ENCODE assay signal across 31 cellular contexts in genomic region chr10:69211104-69211503, GRCh38. TPM values are rescaled to one million over a fixed set of nuclear protein-coding genes. Genes with fewer than 3 reads are reported as not detected.
"Had no signal": no experiment of that assay in that cellular context is flagged by ENCODE, and none has a peak within 500 bp of the region (broad histone marks: within the 10 kb centered on the region; RNA-seq: fewer than 3 reads in every experiment).

No MANE protein-coding gene starts in this region.

- H3K27me3 Mint-ChIP-seq: activated B cell treated with CpG ODN at 0.5 μM for 24 hours; activated CD8-positive, alpha-beta T cell treated with anti-CD3 and anti-CD28 coated beads for 36 hours; activated naive CD4-positive, alpha-beta T cell treated with anti-CD3 and anti-CD28 coated beads, Interleukin-2, amount 50 U/mL, for 24 hours; activated naive CD8-positive, alpha-beta T cell treated with anti-CD3 and anti-CD28 coated beads for 36 hours had no signal

- ATAC-seq: activated CD4-positive, CD25-positive, alpha-beta regulatory T cell treated with anti-CD3 and anti-CD28 coated beads, Interleukin-2, amount 50 U/mL, for 24 hours; activated CD8-positive, alpha-beta T cell treated with anti-CD3 and anti-CD28 coated beads for 36 hours; activated naive CD8-positive, alpha-beta T cell treated with anti-CD3 and anti-CD28 coated beads, Interleukin-2, amount 50 U/mL, for 24 hours; activated T-cell treated with anti-CD3 and anti-CD28 coated beads, Interleukin-2, amount 50 U/mL, for 4 hours; body of pancreas; gastroesophageal sphincter; heart right ventricle had no signal

- H3K27ac ChIP-seq: adrenal gland, body of pancreas, colonic mucosa, epithelial cell of prostate, esophagus squamous epithelium, gastroesophageal sphincter, heart right ventricle, WERI-Rb-1 had no signal

- H3K4me3 Mint-ChIP-seq: activated B cell treated with CpG ODN at 0.5 μM for 24 hours; activated CD8-positive, alpha-beta T cell treated with anti-CD3 and anti-CD28 coated beads for 36 hours; activated naive CD4-positive, alpha-beta T cell treated with anti-CD3 and anti-CD28 coated beads for 36 hours; activated naive CD4-positive, alpha-beta T cell treated with anti-CD3 and anti-CD28 coated beads, Interleukin-2, amount 50 U/mL, for 24 hours; activated naive CD8-positive, alpha-beta T cell treated with anti-CD3 and anti-CD28 coated beads for 36 hours; activated naive CD8-positive, alpha-beta T cell treated with anti-CD3 and anti-CD28 coated beads, Interleukin-2, amount 50 U/mL, for 24 hours; activated T-cell treated with anti-CD3 and anti-CD28 coated beads, Interleukin-2, amount 50 U/mL, for 4 hours; T-helper 1 cell treated with Interleukin-12 subunit alpha and Interleukin-12 subunit beta and Interleukin-4 antibody, amounts not matched to agents 30 μg/mL and 1 μg/mL, for 36 hours had no signal

- H3K4me1 ChIP-seq: body of pancreas, gastroesophageal sphincter had no signal

- H3K27ac Mint-ChIP-seq: activated B cell treated with CpG ODN at 0.5 μM for 24 hours; activated CD8-positive, alpha-beta T cell treated with anti-CD3 and anti-CD28 coated beads for 36 hours; activated naive CD4-positive, alpha-beta T cell treated with anti-CD3 and anti-CD28 coated beads for 36 hours; activated naive CD4-positive, alpha-beta T cell treated with anti-CD3 and anti-CD28 coated beads, Interleukin-2, amount 50 U/mL, for 24 hours; activated naive CD8-positive, alpha-beta T cell treated with anti-CD3 and anti-CD28 coated beads for 36 hours; activated naive CD8-positive, alpha-beta T cell treated with anti-CD3 and anti-CD28 coated beads, Interleukin-2, amount 50 U/mL, for 24 hours; T-helper 1 cell treated with Interleukin-12 subunit alpha and Interleukin-12 subunit beta and Interleukin-4 antibody, amounts not matched to agents 30 μg/mL and 1 μg/mL, for 36 hours had no signal

- FAIRE-seq: endometrium, endothelial cell of umbilical vein had no signal

- H3K27me3 ChIP-seq: adrenal gland, body of pancreas, colonic mucosa, esophagus squamous epithelium, gastroesophageal sphincter had no signal

- H3K9me3 ChIP-seq: adrenal gland, body of pancreas, colonic mucosa, esophagus squamous epithelium, gastroesophageal sphincter had no signal

- H3K9me3 Mint-ChIP-seq: activated B cell treated with CpG ODN at 0.5 μM for 24 hours; activated CD8-positive, alpha-beta T cell treated with anti-CD3 and anti-CD28 coated beads for 36 hours; activated naive CD4-positive, alpha-beta T cell treated with anti-CD3 and anti-CD28 coated beads for 36 hours; activated naive CD4-positive, alpha-beta T cell treated with anti-CD3 and anti-CD28 coated beads, Interleukin-2, amount 50 U/mL, for 24 hours; activated naive CD8-positive, alpha-beta T cell treated with anti-CD3 and anti-CD28 coated beads for 36 hours; activated naive CD8-positive, alpha-beta T cell treated with anti-CD3 and anti-CD28 coated beads, Interleukin-2, amount 50 U/mL, for 24 hours; activated T-cell treated with anti-CD3 and anti-CD28 coated beads, Interleukin-2, amount 50 U/mL, for 4 hours had no signal

- H3K36me3 ChIP-seq: colonic mucosa had no signal

- DNase-seq: activated B cell treated with CpG ODN at 0.5 μM for 24 hours; activated CD4-positive, alpha-beta T cell treated with anti-CD3 and anti-CD28 coated beads for 48 hours; activated CD4-positive, alpha-beta T cell treated with anti-CD3 and anti-CD28 coated beads, Interleukin-2, amount 50 U/mL, for 1 hour; activated CD4-positive, alpha-beta T cell treated with anti-CD3 and anti-CD28 coated beads, Interleukin-2, amount 50 U/mL, for 48 hours; activated CD8-positive, alpha-beta memory T cell treated with anti-CD3 and anti-CD28 coated beads for 24 hours; activated CD8-positive, alpha-beta T cell treated with anti-CD3 and anti-CD28 coated beads for 36 hours; activated effector memory CD4-positive, alpha-beta T cell treated with anti-CD3 and anti-CD28 coated beads, Interleukin-2, amount 50 U/mL, for 16 hours; activated naive CD4-positive, alpha-beta T cell treated with anti-CD3 and anti-CD28 coated beads for 36 hours; activated naive CD8-positive, alpha-beta T cell treated with anti-CD3 and anti-CD28 coated beads for 36 hours; activated naive CD8-positive, alpha-beta T cell treated with anti-CD3 and anti-CD28 coated beads, Interleukin-2, amount 50 U/mL, for 24 hours; activated T-cell treated with anti-CD3 and anti-CD28 coated beads, Interleukin-2, amount 50 U/mL, for 4 hours; adrenal gland; amygdala; aorta; body of pancreas; central memory CD4-positive, alpha-beta T cell; cerebellar nuclear complex; colonic mucosa; effector CD8-positive, alpha-beta T cell; esophagus squamous epithelium; foreskin melanocyte; heart right ventricle; T-helper 9 cell; WERI-Rb-1 had no signal

- H3K4me3 ChIP-seq: adrenal gland, body of pancreas, colonic mucosa, esophagus squamous epithelium, gastroesophageal sphincter, heart right ventricle had no signal

RNA-seq across cellular contexts. Expression of gene HKDC1, which starts 9.0 kb away (rescaled TPM):
- total RNA-seq: activated B cell treated with CpG ODN at 0.5 μM for 24 hours, aorta, endothelial cell of umbilical vein had no signal
- polyA plus RNA-seq: endothelial cell of umbilical vein had no signal
